1 cellular context compared by ENCODE assay signal in the genomic region with DNA sequence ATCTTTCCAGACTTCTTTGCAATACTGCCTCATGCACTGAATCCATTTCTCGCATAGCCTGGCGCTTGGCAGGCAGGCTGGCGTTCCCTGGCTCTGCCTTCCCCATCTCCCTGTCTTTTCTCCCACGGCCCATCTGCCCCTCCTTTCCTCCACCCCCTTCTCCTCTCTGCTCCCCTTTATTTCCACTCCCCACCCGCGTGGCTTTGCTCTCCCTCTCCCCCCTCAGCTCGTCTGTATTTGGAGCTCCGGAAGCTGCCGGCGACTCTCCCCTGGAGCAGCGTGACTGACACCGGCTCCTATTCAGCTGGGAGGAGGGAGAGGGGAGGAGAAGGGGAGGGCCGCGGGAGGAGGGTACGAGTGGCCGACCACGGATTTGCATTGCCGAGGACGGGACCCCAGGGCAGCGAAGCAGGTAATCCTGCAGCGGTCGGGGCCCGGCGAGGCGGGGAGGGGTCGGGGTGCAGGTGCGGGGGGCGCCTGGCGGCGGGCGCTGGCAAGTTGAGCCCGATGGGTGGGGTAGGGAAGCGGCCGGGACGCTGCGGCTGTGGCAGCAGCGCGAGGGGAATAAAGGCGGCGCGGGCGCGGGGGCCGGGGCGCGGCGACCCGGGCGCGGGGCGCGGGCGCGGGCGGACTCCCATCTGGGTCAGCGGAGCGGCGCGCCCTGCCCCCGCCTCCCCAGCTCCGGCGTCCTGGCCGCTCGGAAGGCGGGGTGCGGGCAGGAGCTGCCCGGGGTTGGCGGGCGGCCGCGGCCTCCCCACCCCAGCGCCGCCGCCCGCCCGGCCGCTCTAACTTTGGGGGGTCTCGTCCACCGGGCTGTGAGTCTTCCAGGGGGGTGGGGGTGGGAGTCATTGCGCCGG.
TF ChIP-seq lines count a peak whose summit lies in the region.

A gene with protein sequence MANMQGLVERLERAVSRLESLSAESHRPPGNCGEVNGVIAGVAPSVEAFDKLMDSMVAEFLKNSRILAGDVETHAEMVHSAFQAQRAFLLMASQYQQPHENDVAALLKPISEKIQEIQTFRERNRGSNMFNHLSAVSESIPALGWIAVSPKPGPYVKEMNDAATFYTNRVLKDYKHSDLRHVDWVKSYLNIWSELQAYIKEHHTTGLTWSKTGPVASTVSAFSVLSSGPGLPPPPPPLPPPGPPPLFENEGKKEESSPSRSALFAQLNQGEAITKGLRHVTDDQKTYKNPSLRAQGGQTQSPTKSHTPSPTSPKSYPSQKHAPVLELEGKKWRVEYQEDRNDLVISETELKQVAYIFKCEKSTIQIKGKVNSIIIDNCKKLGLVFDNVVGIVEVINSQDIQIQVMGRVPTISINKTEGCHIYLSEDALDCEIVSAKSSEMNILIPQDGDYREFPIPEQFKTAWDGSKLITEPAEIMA (plus strand): TSS at position 261 of the 857 bp plus-strand sequence. CDS start 27,961 bp downstream, outside the sequence.

TF ChIP-seq in HepG2, 621 proteins besides CTCF, POLR2A, EP300 and RAD21 (continued from another document and continues in another):
- TF ChIP-seq KLF16 (CRISPR knock-in tag; IDR thresholded peaks at IDR 0.05) = no peak; a peak in 1 of 4 replicates
- no peak for TF ChIP-seq SCMH1 (CRISPR knock-in tag; IDR thresholded peaks at IDR 0.05; ENCODE audit: borderline replicate concordance)
- TF ChIP-seq, protein P1, sequence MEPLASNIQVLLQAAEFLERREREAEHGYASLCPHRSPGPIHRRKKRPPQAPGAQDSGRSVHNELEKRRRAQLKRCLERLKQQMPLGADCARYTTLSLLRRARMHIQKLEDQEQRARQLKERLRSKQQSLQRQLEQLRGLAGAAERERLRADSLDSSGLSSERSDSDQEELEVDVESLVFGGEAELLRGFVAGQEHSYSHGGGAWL (CRISPR knock-in tag; IDR thresholded peaks at IDR 0.05) = no peak
- no peak for TF ChIP-seq SP2 (CRISPR knock-in tag; IDR thresholded peaks at IDR 0.05)
- TF ChIP-seq DR1 (CRISPR knock-in tag; IDR thresholded peaks at IDR 0.05) = no peak
- no peak for TF ChIP-seq ZNF329 (CRISPR knock-in tag; IDR thresholded peaks at IDR 0.05; ENCODE audit: low read depth)
- no peak for TF ChIP-seq THAP11 (CRISPR knock-in tag; IDR thresholded peaks at IDR 0.05)
- TF ChIP-seq, protein P2, sequence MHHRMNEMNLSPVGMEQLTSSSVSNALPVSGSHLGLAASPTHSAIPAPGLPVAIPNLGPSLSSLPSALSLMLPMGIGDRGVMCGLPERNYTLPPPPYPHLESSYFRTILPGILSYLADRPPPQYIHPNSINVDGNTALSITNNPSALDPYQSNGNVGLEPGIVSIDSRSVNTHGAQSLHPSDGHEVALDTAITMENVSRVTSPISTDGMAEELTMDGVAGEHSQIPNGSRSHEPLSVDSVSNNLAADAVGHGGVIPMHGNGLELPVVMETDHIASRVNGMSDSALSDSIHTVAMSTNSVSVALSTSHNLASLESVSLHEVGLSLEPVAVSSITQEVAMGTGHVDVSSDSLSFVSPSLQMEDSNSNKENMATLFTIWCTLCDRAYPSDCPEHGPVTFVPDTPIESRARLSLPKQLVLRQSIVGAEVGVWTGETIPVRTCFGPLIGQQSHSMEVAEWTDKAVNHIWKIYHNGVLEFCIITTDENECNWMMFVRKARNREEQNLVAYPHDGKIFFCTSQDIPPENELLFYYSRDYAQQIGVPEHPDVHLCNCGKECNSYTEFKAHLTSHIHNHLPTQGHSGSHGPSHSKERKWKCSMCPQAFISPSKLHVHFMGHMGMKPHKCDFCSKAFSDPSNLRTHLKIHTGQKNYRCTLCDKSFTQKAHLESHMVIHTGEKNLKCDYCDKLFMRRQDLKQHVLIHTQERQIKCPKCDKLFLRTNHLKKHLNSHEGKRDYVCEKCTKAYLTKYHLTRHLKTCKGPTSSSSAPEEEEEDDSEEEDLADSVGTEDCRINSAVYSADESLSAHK (CRISPR knock-in tag; IDR thresholded peaks at IDR 0.05; ENCODE audit: borderline replicate concordance) = no peak
- TF ChIP-seq, protein P3, sequence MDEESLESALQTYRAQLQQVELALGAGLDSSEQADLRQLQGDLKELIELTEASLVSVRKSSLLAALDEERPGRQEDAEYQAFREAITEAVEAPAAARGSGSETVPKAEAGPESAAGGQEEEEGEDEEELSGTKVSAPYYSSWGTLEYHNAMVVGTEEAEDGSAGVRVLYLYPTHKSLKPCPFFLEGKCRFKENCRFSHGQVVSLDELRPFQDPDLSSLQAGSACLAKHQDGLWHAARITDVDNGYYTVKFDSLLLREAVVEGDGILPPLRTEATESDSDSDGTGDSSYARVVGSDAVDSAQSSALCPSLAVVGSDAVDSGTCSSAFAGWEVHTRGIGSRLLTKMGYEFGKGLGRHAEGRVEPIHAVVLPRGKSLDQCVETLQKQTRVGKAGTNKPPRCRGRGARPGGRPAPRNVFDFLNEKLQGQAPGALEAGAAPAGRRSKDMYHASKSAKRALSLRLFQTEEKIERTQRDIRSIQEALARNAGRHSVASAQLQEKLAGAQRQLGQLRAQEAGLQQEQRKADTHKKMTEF (CRISPR knock-in tag; IDR thresholded peaks at IDR 0.05) = no peak
- no peak for TF ChIP-seq ZNF615 (CRISPR knock-in tag; IDR thresholded peaks at IDR 0.05; ENCODE audit: borderline replicate concordance)
- no peak for TF ChIP-seq TCF7L2 (IDR thresholded peaks at IDR 0.05; ENCODE audit: low read depth, low read length)
- TF ChIP-seq, protein P4, sequence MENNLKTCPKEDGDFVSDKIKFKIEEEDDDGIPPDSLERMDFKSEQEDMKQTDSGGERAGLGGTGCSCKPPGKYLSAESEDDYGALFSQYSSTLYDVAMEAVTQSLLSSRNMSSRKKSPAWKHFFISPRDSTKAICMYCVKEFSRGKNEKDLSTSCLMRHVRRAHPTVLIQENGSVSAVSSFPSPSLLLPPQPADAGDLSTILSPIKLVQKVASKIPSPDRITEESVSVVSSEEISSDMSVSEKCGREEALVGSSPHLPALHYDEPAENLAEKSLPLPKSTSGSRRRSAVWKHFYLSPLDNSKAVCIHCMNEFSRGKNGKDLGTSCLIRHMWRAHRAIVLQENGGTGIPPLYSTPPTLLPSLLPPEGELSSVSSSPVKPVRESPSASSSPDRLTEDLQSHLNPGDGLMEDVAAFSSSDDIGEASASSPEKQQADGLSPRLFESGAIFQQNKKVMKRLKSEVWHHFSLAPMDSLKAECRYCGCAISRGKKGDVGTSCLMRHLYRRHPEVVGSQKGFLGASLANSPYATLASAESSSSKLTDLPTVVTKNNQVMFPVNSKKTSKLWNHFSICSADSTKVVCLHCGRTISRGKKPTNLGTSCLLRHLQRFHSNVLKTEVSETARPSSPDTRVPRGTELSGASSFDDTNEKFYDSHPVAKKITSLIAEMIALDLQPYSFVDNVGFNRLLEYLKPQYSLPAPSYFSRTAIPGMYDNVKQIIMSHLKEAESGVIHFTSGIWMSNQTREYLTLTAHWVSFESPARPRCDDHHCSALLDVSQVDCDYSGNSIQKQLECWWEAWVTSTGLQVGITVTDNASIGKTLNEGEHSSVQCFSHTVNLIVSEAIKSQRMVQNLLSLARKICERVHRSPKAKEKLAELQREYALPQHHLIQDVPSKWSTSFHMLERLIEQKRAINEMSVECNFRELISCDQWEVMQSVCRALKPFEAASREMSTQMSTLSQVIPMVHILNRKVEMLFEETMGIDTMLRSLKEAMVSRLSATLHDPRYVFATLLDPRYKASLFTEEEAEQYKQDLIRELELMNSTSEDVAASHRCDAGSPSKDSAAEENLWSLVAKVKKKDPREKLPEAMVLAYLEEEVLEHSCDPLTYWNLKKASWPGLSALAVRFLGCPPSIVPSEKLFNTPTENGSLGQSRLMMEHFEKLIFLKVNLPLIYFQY (CRISPR knock-in tag; IDR thresholded peaks at IDR 0.05; ENCODE audit: borderline replicate concordance) = no peak
- TF ChIP-seq NR2F1 (CRISPR knock-in tag; IDR thresholded peaks at IDR 0.05) = no peak
- TF ChIP-seq, protein P5, sequence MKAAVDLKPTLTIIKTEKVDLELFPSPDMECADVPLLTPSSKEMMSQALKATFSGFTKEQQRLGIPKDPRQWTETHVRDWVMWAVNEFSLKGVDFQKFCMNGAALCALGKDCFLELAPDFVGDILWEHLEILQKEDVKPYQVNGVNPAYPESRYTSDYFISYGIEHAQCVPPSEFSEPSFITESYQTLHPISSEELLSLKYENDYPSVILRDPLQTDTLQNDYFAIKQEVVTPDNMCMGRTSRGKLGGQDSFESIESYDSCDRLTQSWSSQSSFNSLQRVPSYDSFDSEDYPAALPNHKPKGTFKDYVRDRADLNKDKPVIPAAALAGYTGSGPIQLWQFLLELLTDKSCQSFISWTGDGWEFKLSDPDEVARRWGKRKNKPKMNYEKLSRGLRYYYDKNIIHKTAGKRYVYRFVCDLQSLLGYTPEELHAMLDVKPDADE (CRISPR knock-in tag; IDR thresholded peaks at IDR 0.05) = no peak
- TF ChIP-seq ATM (IDR thresholded peaks at IDR 0.05; ENCODE audit: borderline replicate concordance) = no peak
- no peak for TF ChIP-seq ZNF460 (CRISPR knock-in tag; IDR thresholded peaks at IDR 0.05; ENCODE audit: borderline replicate concordance)
- TF ChIP-seq NR2C2 (CRISPR knock-in tag; IDR thresholded peaks at IDR 0.05; ENCODE audit: borderline replicate concordance) = peak; percentile 2; the same call in 1 of the 2 replicates
- TF ChIP-seq RFX3 (CRISPR knock-in tag; IDR thresholded peaks at IDR 0.05) = no peak
- TF ChIP-seq ZNF484 (CRISPR knock-in tag; IDR thresholded peaks at IDR 0.05; ENCODE audit: borderline replicate concordance, low read depth) = no peak
- no peak for TF ChIP-seq ZBTB7A (CRISPR knock-in tag; IDR thresholded peaks at IDR 0.05)
- TF ChIP-seq U2AF2 (IDR thresholded peaks at IDR 0.05; ENCODE audit: low read depth, low read length) = no peak
- TF ChIP-seq ZZZ3 (CRISPR knock-in tag; IDR thresholded peaks at IDR 0.05; ENCODE audit: borderline replicate concordance) = no peak
- no peak for TF ChIP-seq CREM (IDR thresholded peaks at IDR 0.05)
- no peak for TF ChIP-seq CREM (CRISPR knock-in tag; IDR thresholded peaks at IDR 0.05)
- no peak for TF ChIP-seq SMYD3 (CRISPR knock-in tag; IDR thresholded peaks at IDR 0.05)
- TF ChIP-seq JDP2 (CRISPR knock-in tag; IDR thresholded peaks at IDR 0.05; ENCODE audit: borderline replicate concordance) = no peak
- TF ChIP-seq CBX1 (IDR thresholded peaks at IDR 0.05; ENCODE audit: low read depth) = no peak
- TF ChIP-seq, protein P6, sequence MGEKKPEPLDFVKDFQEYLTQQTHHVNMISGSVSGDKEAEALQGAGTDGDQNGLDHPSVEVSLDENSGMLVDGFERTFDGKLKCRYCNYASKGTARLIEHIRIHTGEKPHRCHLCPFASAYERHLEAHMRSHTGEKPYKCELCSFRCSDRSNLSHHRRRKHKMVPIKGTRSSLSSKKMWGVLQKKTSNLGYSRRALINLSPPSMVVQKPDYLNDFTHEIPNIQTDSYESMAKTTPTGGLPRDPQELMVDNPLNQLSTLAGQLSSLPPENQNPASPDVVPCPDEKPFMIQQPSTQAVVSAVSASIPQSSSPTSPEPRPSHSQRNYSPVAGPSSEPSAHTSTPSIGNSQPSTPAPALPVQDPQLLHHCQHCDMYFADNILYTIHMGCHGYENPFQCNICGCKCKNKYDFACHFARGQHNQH (CRISPR knock-in tag; IDR thresholded peaks at IDR 0.05) = peak; percentile 44; the same call in 1 of the 2 replicates
- no peak for TF ChIP-seq MIXL1 (CRISPR knock-in tag; IDR thresholded peaks at IDR 0.05)
- peak; percentile 78; the same call in 1 of the 2 replicates for TF ChIP-seq ZNF556 (CRISPR knock-in tag; IDR thresholded peaks at IDR 0.05; ENCODE audit: borderline replicate concordance)
- no peak for TF ChIP-seq NPAS2 (CRISPR knock-in tag; IDR thresholded peaks at IDR 0.05; ENCODE audit: borderline replicate concordance)
- no peak for TF ChIP-seq RORA (CRISPR knock-in tag; IDR thresholded peaks at IDR 0.05)
- TF ChIP-seq ZNF232 (CRISPR knock-in tag; IDR thresholded peaks at IDR 0.05; ENCODE audit: borderline replicate concordance) = no peak
- TF ChIP-seq, protein P7, sequence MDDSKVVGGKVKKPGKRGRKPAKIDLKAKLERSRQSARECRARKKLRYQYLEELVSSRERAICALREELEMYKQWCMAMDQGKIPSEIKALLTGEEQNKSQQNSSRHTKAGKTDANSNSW (CRISPR knock-in tag; IDR thresholded peaks at IDR 0.05; ENCODE audit: borderline replicate concordance) = no peak; the same call in 1 of the 2 replicates
- no peak; the same call in 1 of the 2 replicates for TF ChIP-seq BHLHE40 (IDR thresholded peaks at IDR 0.05; ENCODE audit: low read length)
- no peak for TF ChIP-seq TRIM24 (CRISPR knock-in tag; IDR thresholded peaks at IDR 0.05)
- TF ChIP-seq ZNF383 (CRISPR knock-in tag; IDR thresholded peaks at IDR 0.05; ENCODE audit: borderline replicate concordance) = no peak
- TF ChIP-seq ZNF552 (CRISPR knock-in tag; IDR thresholded peaks at IDR 0.05; ENCODE audit: borderline replicate concordance) = no peak
- TF ChIP-seq, protein P8, sequence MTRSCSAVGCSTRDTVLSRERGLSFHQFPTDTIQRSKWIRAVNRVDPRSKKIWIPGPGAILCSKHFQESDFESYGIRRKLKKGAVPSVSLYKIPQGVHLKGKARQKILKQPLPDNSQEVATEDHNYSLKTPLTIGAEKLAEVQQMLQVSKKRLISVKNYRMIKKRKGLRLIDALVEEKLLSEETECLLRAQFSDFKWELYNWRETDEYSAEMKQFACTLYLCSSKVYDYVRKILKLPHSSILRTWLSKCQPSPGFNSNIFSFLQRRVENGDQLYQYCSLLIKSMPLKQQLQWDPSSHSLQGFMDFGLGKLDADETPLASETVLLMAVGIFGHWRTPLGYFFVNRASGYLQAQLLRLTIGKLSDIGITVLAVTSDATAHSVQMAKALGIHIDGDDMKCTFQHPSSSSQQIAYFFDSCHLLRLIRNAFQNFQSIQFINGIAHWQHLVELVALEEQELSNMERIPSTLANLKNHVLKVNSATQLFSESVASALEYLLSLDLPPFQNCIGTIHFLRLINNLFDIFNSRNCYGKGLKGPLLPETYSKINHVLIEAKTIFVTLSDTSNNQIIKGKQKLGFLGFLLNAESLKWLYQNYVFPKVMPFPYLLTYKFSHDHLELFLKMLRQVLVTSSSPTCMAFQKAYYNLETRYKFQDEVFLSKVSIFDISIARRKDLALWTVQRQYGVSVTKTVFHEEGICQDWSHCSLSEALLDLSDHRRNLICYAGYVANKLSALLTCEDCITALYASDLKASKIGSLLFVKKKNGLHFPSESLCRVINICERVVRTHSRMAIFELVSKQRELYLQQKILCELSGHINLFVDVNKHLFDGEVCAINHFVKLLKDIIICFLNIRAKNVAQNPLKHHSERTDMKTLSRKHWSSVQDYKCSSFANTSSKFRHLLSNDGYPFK (CRISPR knock-in tag; IDR thresholded peaks at IDR 0.05; ENCODE audit: borderline replicate concordance) = no peak
- no peak; the same call in 1 of the 2 replicates for TF ChIP-seq DMAP1 (CRISPR knock-in tag; IDR thresholded peaks at IDR 0.05)
- TF ChIP-seq, protein P9, sequence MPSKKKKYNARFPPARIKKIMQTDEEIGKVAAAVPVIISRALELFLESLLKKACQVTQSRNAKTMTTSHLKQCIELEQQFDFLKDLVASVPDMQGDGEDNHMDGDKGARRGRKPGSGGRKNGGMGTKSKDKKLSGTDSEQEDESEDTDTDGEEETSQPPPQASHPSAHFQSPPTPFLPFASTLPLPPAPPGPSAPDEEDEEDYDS (CRISPR knock-in tag; IDR thresholded peaks at IDR 0.05) = peak; percentile 35; the same call in 1 of the 2 replicates
- TF ChIP-seq ZNF780A (CRISPR knock-in tag; IDR thresholded peaks at IDR 0.05) = peak; percentile 78; the same call in 1 of the 2 replicates
- TF ChIP-seq ZNF766 (CRISPR knock-in tag; IDR thresholded peaks at IDR 0.05; ENCODE audit: borderline replicate concordance) = no peak
